In the genomic region with DNA sequence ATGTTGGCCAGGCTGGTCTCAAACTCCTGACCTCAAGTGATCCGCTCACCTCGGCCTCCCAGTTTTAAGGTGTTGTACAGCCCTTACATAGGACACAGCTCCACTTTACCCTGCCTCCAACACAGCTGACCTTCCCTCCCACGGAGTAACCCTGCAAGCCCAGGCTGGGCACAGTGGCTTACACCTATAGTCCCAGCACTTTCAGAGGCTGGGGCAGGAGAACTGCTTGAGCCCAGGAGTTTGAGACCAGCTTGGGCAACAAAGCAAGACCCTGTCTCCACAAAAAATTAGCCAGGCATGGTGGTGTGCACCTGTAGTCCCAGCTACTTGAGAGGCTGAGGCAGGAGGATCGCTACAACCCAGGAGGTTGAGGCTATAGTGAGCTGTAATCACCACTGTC, we compare ENCODE assay signal across 5 cellular contexts. TPM values are rescaled to one million over a fixed set of nuclear protein-coding genes. Genes with fewer than 3 reads are reported as not detected.
A peak's percentile ranks its signal among the peaks of the same experiment; 100 is the strongest.
DNase-seq lines count a peak whose midpoint lies in the region; ATAC-seq and TF ChIP-seq lines count a peak whose summit lies in the region.
"Not testable (repeated sequence)": the region's sequence is repeated elsewhere in the genome, so short reads cannot be mapped to it uniquely, and the experiment has no call there.

No MANE protein-coding gene starts in this region.

- H3K27me3 ChIP-seq in hepatocyte, result not testable (repeated sequence)

- POLR2A ChIA-PET in activated CD8-positive, alpha-beta T cell treated with anti-CD3 and anti-CD28 coated beads for 36 hours (lab: Charles Lee), result interaction anchor here (1.0 to 31.0 kb wide), 5 partner anchors 14 to 290 kb away, joined by 3 to 949 read pairs (median 4); a partner anchor contains a TSS
- POLR2A ChIA-PET in activated naive CD8-positive, alpha-beta T cell treated with anti-CD3 and anti-CD28 coated beads, Interleukin-2, amount 10 ng/mL, durations not matched to agents 7 days and 5 days (lab: Charles Lee), result interaction anchor here (0.6 to 25.1 kb wide), 3 partner anchors 38 to 148 kb away, joined by 3 to 1053 read pairs (median 4); a partner anchor contains a TSS

- not testable (repeated sequence) for DNase-seq in Calu3; activated CD8-positive, alpha-beta T cell treated with anti-CD3 and anti-CD28 coated beads for 36 hours; hepatocyte (ENCODE audit: low spot score); neural crest cell (ENCODE audit: low read depth, low spot score)
- DNase-seq in activated naive CD8-positive, alpha-beta T cell treated with anti-CD3 and anti-CD28 coated beads, Interleukin-2, amount 10 ng/mL, durations not matched to agents 7 days and 5 days, result peak; percentile 27

- H3K4me3 ChIP-seq in hepatocyte, result not testable (repeated sequence)

- WGBS in hepatocyte (ENCODE audit: low lambda C conversion rate, missing lambda C conversion rate), result 87% methylated on average over 4 of the region's 4 CpGs

- not testable (repeated sequence) for H3K9me2 ChIP-seq in hepatocyte (replicated peaks; ENCODE audit: insufficient read depth)

- H3K27ac Mint-ChIP-seq in Calu3 (ENCODE audit: unreplicated experiment), result peak overlapping the region; percentile 73
- peak overlapping the region; percentile 85 for H3K27ac Mint-ChIP-seq in activated CD8-positive, alpha-beta T cell treated with anti-CD3 and anti-CD28 coated beads for 36 hours
- H3K27ac Mint-ChIP-seq in activated naive CD8-positive, alpha-beta T cell treated with anti-CD3 and anti-CD28 coated beads, Interleukin-2, amount 10 ng/mL, durations not matched to agents 7 days and 5 days, result peak overlapping the region; percentile 82
- not testable (repeated sequence) for H3K27ac Mint-ChIP-seq in neural crest cell (ENCODE audit: unreplicated experiment)

- not testable (repeated sequence) for H4K20me1 ChIP-seq in hepatocyte (ENCODE audit: insufficient read depth, poor library complexity, severe bottlenecking)

- not testable (repeated sequence) for H3K4me2 ChIP-seq in hepatocyte

- not testable (repeated sequence) for H3K36me3 ChIP-seq in hepatocyte (replicated peaks; ENCODE audit: insufficient read depth, low read depth)

- peaks cover 66% of the 10 kb centered on the region for H3K4me1 ChIP-seq in hepatocyte (ENCODE audit: insufficient read depth)

- H3K4me3 Mint-ChIP-seq in Calu3 (ENCODE audit: low read depth, unreplicated experiment); activated CD8-positive, alpha-beta T cell treated with anti-CD3 and anti-CD28 coated beads for 36 hours; activated naive CD8-positive, alpha-beta T cell treated with anti-CD3 and anti-CD28 coated beads, Interleukin-2, amount 10 ng/mL, durations not matched to agents 7 days and 5 days: not testable (repeated sequence)
- peak overlapping the region; percentile 41 for H3K4me3 Mint-ChIP-seq in neural crest cell

- CTCF ChIA-PET in Calu3 (lab: Charles Lee), result interaction anchor here (0.6 kb wide), 1 partner anchor 492 kb away, joined by 6 read pairs; no protein-coding TSS in a partner anchor
- CTCF ChIA-PET in activated CD8-positive, alpha-beta T cell treated with anti-CD3 and anti-CD28 coated beads for 36 hours (lab: Charles Lee), result interaction anchor here (1.3 to 18.7 kb wide), 6 partner anchors 44 to 64 kb away, joined by 5 to 264 read pairs (median 12); a partner anchor contains a TSS

- H3K79me2 ChIP-seq in hepatocyte, result not testable (repeated sequence)

- H3K4me1 Mint-ChIP-seq in Calu3 (ENCODE audit: low read depth, unreplicated experiment) (peaks cover 54% of the 10 kb centered on the region), neural crest cell (peaks cover 24% of the 10 kb centered on the region)
- peaks cover 62% of the 10 kb centered on the region for H3K4me1 Mint-ChIP-seq in activated CD8-positive, alpha-beta T cell treated with anti-CD3 and anti-CD28 coated beads for 36 hours (ENCODE audit: low read depth)
- H3K4me1 Mint-ChIP-seq in activated naive CD8-positive, alpha-beta T cell treated with anti-CD3 and anti-CD28 coated beads, Interleukin-2, amount 10 ng/mL, durations not matched to agents 7 days and 5 days, result peaks cover 53% of the 10 kb centered on the region

- H3K27ac ChIP-seq in hepatocyte, result peak overlapping the region; percentile 100

- peaks cover 43% of the 10 kb centered on the region for H3K36me3 Mint-ChIP-seq in Calu3 (ENCODE audit: insufficient read depth, unreplicated experiment)
- peaks cover 30% of the 10 kb centered on the region for H3K36me3 Mint-ChIP-seq in activated CD8-positive, alpha-beta T cell treated with anti-CD3 and anti-CD28 coated beads for 36 hours (ENCODE audit: low read depth)
- not testable (repeated sequence) for H3K36me3 Mint-ChIP-seq in activated naive CD8-positive, alpha-beta T cell treated with anti-CD3 and anti-CD28 coated beads, Interleukin-2, amount 10 ng/mL, durations not matched to agents 7 days and 5 days; neural crest cell (ENCODE audit: low read depth)

- not testable (repeated sequence) for H2AFZ ChIP-seq in hepatocyte

- not testable (repeated sequence) for BruUV-seq in Calu3 (replicated peaks; lab: Mats Ljungman, UMichigan)

- H3K9me3 Mint-ChIP-seq in Calu3 (ENCODE audit: low read depth, unreplicated experiment); activated CD8-positive, alpha-beta T cell treated with anti-CD3 and anti-CD28 coated beads for 36 hours; activated naive CD8-positive, alpha-beta T cell treated with anti-CD3 and anti-CD28 coated beads, Interleukin-2, amount 10 ng/mL, durations not matched to agents 7 days and 5 days; neural crest cell: not testable (repeated sequence)

- not testable (repeated sequence) for ATAC-seq in activated CD8-positive, alpha-beta T cell treated with anti-CD3 and anti-CD28 coated beads for 36 hours; activated naive CD8-positive, alpha-beta T cell treated with anti-CD3 and anti-CD28 coated beads, Interleukin-2, amount 10 ng/mL, durations not matched to agents 7 days and 5 days (ENCODE audit: low read depth)

- not testable (repeated sequence) for H3K9me3 ChIP-seq in hepatocyte (ENCODE audit: low read depth)

- not testable (repeated sequence) for TF ChIP-seq CTCF in Calu3 (IDR thresholded peaks at IDR 0.05; ENCODE audit: unreplicated experiment); activated CD8-positive, alpha-beta T cell treated with anti-CD3 and anti-CD28 coated beads for 36 hours (IDR thresholded peaks at IDR 0.05); hepatocyte (IDR thresholded peaks at IDR 0.05; ENCODE audit: poor library complexity); neural crest cell (conservative IDR thresholded peaks at IDR 0.05)

- intact Hi-C loops in Calu3 (cut with micrococcal nuclease; ENCODE audit: unreplicated experiment); activated CD8-positive, alpha-beta T cell treated with anti-CD3 and anti-CD28 coated beads for 36 hours (cut with micrococcal nuclease): not testable (repeated sequence)

- H3K27me3 Mint-ChIP-seq in Calu3 (ENCODE audit: unreplicated experiment); activated CD8-positive, alpha-beta T cell treated with anti-CD3 and anti-CD28 coated beads for 36 hours; activated naive CD8-positive, alpha-beta T cell treated with anti-CD3 and anti-CD28 coated beads, Interleukin-2, amount 10 ng/mL, durations not matched to agents 7 days and 5 days; neural crest cell (ENCODE audit: low read depth): not testable (repeated sequence)

RNA-seq across cellular contexts. Expression of a gene that starts 3.6 kb away (rescaled TPM):
- total RNA-seq in Calu3 (2022) (9.4 and 10.7 TPM in 2 replicates), hepatocyte (112 and 116 TPM in 2 replicates), neural crest cell (6.1 and 9.7 TPM in 2 replicates)
- 10 to 100 TPM; 21.6 to 21.9 TPM for total RNA-seq in activated CD8-positive, alpha-beta T cell treated with anti-CD3 and anti-CD28 coated beads for 36 hours
- 10 to 100 TPM; 26.2 to 31.2 TPM for total RNA-seq in activated naive CD8-positive, alpha-beta T cell treated with anti-CD3 and anti-CD28 coated beads, Interleukin-2, amount 10 ng/mL, durations not matched to agents 7 days and 5 days
- polyA plus RNA-seq in hepatocyte, result 95.5 and 110 TPM in 2 replicates

RNA-seq across cellular contexts. Expression of a gene that starts 5.6 kb away (rescaled TPM):
- total RNA-seq in Calu3 (2022) (55.4 and 59.7 TPM in 2 replicates), hepatocyte (50.9 and 52.1 TPM in 2 replicates), neural crest cell (114 and 119 TPM in 2 replicates)
- total RNA-seq in activated CD8-positive, alpha-beta T cell treated with anti-CD3 and anti-CD28 coated beads for 36 hours, result 100 to 1,000 TPM; 103 to 105 TPM
- total RNA-seq in activated naive CD8-positive, alpha-beta T cell treated with anti-CD3 and anti-CD28 coated beads, Interleukin-2, amount 10 ng/mL, durations not matched to agents 7 days and 5 days, result 100 to 1,000 TPM; 134 to 140 TPM
- polyA plus RNA-seq in hepatocyte, result 20.2 and 24.8 TPM in 2 replicates

RNA-seq across cellular contexts. Expression of a gene that starts 32.1 kb away (rescaled TPM):
- total RNA-seq in Calu3 (2022) (10.2 and 13.1 TPM in 2 replicates), hepatocyte (2.5 and 4.0 TPM in 2 replicates), neural crest cell (2.4 and 3.2 TPM in 2 replicates)
- total RNA-seq in activated CD8-positive, alpha-beta T cell treated with anti-CD3 and anti-CD28 coated beads for 36 hours, result 10 to 100 TPM in 1 of 2 experiments, 1 to 10 TPM in 1; 9.2 to 10.2 TPM
- total RNA-seq in activated naive CD8-positive, alpha-beta T cell treated with anti-CD3 and anti-CD28 coated beads, Interleukin-2, amount 10 ng/mL, durations not matched to agents 7 days and 5 days, result 10 to 100 TPM; 28.5 to 30.0 TPM
- 2.7 and 4.2 TPM in 2 replicates for polyA plus RNA-seq in hepatocyte

RNA-seq across cellular contexts. Expression of a gene that starts 38.5 kb away (rescaled TPM):
- total RNA-seq in Calu3 (2022), result 6.5 and 7.1 TPM in 2 replicates
- total RNA-seq in activated CD8-positive, alpha-beta T cell treated with anti-CD3 and anti-CD28 coated beads for 36 hours, result 100 to 1,000 TPM in 1 of 2 experiments, 10 to 100 TPM in 1; 94.3 to 100 TPM
- total RNA-seq in activated naive CD8-positive, alpha-beta T cell treated with anti-CD3 and anti-CD28 coated beads, Interleukin-2, amount 10 ng/mL, durations not matched to agents 7 days and 5 days, result 100 to 1,000 TPM; 101 to 105 TPM
- total RNA-seq in hepatocyte, result 6.2 and 8.0 TPM in 2 replicates
- 8.4 and 10.7 TPM in 2 replicates for polyA plus RNA-seq in hepatocyte
- 4.3 and 4.4 TPM in 2 replicates for total RNA-seq in neural crest cell

RNA-seq across cellular contexts. Expression of a gene that starts 45.1 kb away (rescaled TPM):
- total RNA-seq in Calu3 (2022), result 48.1 and 49.1 TPM in 2 replicates
- total RNA-seq in activated CD8-positive, alpha-beta T cell treated with anti-CD3 and anti-CD28 coated beads for 36 hours, result 100 to 1,000 TPM; 137 TPM
- 100 to 1,000 TPM; 118 to 122 TPM for total RNA-seq in activated naive CD8-positive, alpha-beta T cell treated with anti-CD3 and anti-CD28 coated beads, Interleukin-2, amount 10 ng/mL, durations not matched to agents 7 days and 5 days
- 52.5 and 59.1 TPM in 2 replicates for total RNA-seq in hepatocyte
- 45.7 and 47.4 TPM in 2 replicates for polyA plus RNA-seq in hepatocyte
- total RNA-seq in neural crest cell, result 30.7 and 31.7 TPM in 2 replicates
